21 cellular contexts compared by ENCODE assay signal in genomic region chr1:9631613-9632012, GRCh38. TPM values are rescaled to one million over a fixed set of nuclear protein-coding genes. Genes with fewer than 3 reads are reported as not detected.
DNase-seq lines count a peak whose midpoint lies in the region; ATAC-seq and TF ChIP-seq lines count a peak whose summit lies in the region.
"Had no signal": no experiment of that assay in that cellular context is flagged by ENCODE, and none has a peak within 500 bp of the region (broad histone marks: within the 10 kb centered on the region; RNA-seq: fewer than 3 reads in every experiment).

No MANE protein-coding gene starts in this region.

- no peak overlapping the region for H3K27ac ChIP-seq in CD4-positive, alpha-beta memory T cell (ENCODE audit: low read depth, low read length)
- H3K27ac ChIP-seq in HEK293 (ENCODE audit: extremely low read depth, low read depth, low read length) = no peak overlapping the region
- H3K27ac ChIP-seq: brain microvascular endothelial cell, esophagus muscularis mucosa, gastrocnemius medialis, GM23248 had no signal

- H3K36me3 Mint-ChIP-seq in CD4-positive, alpha-beta memory T cell = peaks cover 23 to 37% of the 10 kb centered on the region in 2 donors
- peaks cover 51% of the 10 kb centered on the region for H3K36me3 Mint-ChIP-seq in activated T-helper 1 cell treated with anti-CD3 and anti-CD28 coated beads, Interleukin-12 subunit alpha, Interleukin-12 subunit beta, Interleukin-2, Interleukin-4 antibody, amounts not matched to agents 30 ng/mL and 10 ng/mL and 1 ng/mL, durations not matched to agents 14 hours and 24 hours and 36 hours (ENCODE audit: low read depth)
- H3K36me3 Mint-ChIP-seq in naive B cell = peaks cover 0 to 8% of the 10 kb centered on the region in 2 donors
- H3K36me3 Mint-ChIP-seq: type B pancreatic cell had no signal

- no peak for DNase-seq in CD4-positive, alpha-beta memory T cell
- DNase-seq in activated T-helper 1 cell treated with anti-CD3 and anti-CD28 coated beads, Interleukin-12 subunit alpha, Interleukin-12 subunit beta, Interleukin-2, Interleukin-4 antibody, amounts not matched to agents 30 ng/mL and 10 ng/mL and 1 ng/mL, durations not matched to agents 14 hours and 24 hours and 36 hours (ENCODE audit: low spot score) = no peak
- DNase-seq in naive B cell = no peak
- DNase-seq in putamen (ENCODE audit: low spot score) = no peak
- no peak for DNase-seq in stimulated activated CD4-positive, alpha-beta T cell treated with anti-CD3 and anti-CD28 coated beads, Interleukin-12 subunit alpha, Interleukin-12 subunit beta, amount 100 ng/mL, for 4 hours
- DNase-seq in foreskin melanocyte = no peak
- DNase-seq: brain microvascular endothelial cell; COR-L47; effector CD8-positive, alpha-beta T cell; gastrocnemius medialis; GM23248; kidney; NCI-H1092; NCI-H187 treated with DMSO at 0.1 percent for 48 hours; stimulated activated CD4-positive, alpha-beta T cell treated with anti-CD3 and anti-CD28 coated beads, Interleukin-4, amount 100 ng/mL, for 1 hour had no signal

- intact Hi-C loops in CD4-positive, alpha-beta memory T cell (cut with micrococcal nuclease) = no loop called here
- intact Hi-C loops in activated T-helper 1 cell treated with anti-CD3 and anti-CD28 coated beads, Interleukin-12 subunit alpha, Interleukin-12 subunit beta, Interleukin-2, Interleukin-4 antibody, amounts not matched to agents 30 ng/mL and 10 ng/mL and 1 ng/mL, durations not matched to agents 14 hours and 24 hours and 36 hours (cut with micrococcal nuclease) = no loop called here

- peak overlapping the region in 5 of 7 donors; percentile 48 to 88 (median 55) for H3K27ac Mint-ChIP-seq in CD4-positive, alpha-beta memory T cell
- no peak overlapping the region for H3K27ac Mint-ChIP-seq in activated T-helper 1 cell treated with anti-CD3 and anti-CD28 coated beads, Interleukin-12 subunit alpha, Interleukin-12 subunit beta, Interleukin-2, Interleukin-4 antibody, amounts not matched to agents 30 ng/mL and 10 ng/mL and 1 ng/mL, durations not matched to agents 14 hours and 24 hours and 36 hours
- peak overlapping the region in 4 of 6 donors; percentile 70 to 97 (median 92) for H3K27ac Mint-ChIP-seq in naive B cell
- H3K27ac Mint-ChIP-seq: type B pancreatic cell had no signal

- no peaks in the 10 kb centered on the region for H3K27me3 Mint-ChIP-seq in CD4-positive, alpha-beta memory T cell
- peaks cover 3% of the 10 kb centered on the region for H3K27me3 Mint-ChIP-seq in activated T-helper 1 cell treated with anti-CD3 and anti-CD28 coated beads, Interleukin-12 subunit alpha, Interleukin-12 subunit beta, Interleukin-2, Interleukin-4 antibody, amounts not matched to agents 30 ng/mL and 10 ng/mL and 1 ng/mL, durations not matched to agents 14 hours and 24 hours and 36 hours (ENCODE audit: insufficient read depth)
- H3K27me3 Mint-ChIP-seq in naive B cell = no peaks in the 10 kb centered on the region

- peaks cover 82% of the 10 kb centered on the region for H3K4me1 ChIP-seq in CD4-positive, alpha-beta memory T cell (ENCODE audit: insufficient read depth, low read length)
- H3K4me1 ChIP-seq in HEK293 (ENCODE audit: control insufficient read depth, insufficient read depth, low read length) = no peaks in the 10 kb centered on the region

- no peak overlapping the region for H3K4me3 ChIP-seq in CD4-positive, alpha-beta memory T cell (ENCODE audit: low read length in 2 of 2)
- no peak overlapping the region for H3K4me3 ChIP-seq in HEK293 (ENCODE audit: low read depth, low read length)
- H3K4me3 ChIP-seq: esophagus muscularis mucosa, gastrocnemius medialis, GM23248, lung had no signal

- no peaks in the 10 kb centered on the region for H3K9me3 ChIP-seq in CD4-positive, alpha-beta memory T cell (ENCODE audit: control insufficient read depth in 1 of 2, low read length in 2 of 2)
- H3K9me3 ChIP-seq in HEK293 (ENCODE audit: control insufficient read depth, insufficient read depth, low read depth, low read length) = no peaks in the 10 kb centered on the region
- H3K9me3 ChIP-seq: esophagus muscularis mucosa, gastrocnemius medialis had no signal

- peaks cover 0 to 2% (median 0%) of the 10 kb centered on the region in 8 donors for H3K9me3 Mint-ChIP-seq in CD4-positive, alpha-beta memory T cell
- no peaks in the 10 kb centered on the region for H3K9me3 Mint-ChIP-seq in activated T-helper 1 cell treated with anti-CD3 and anti-CD28 coated beads, Interleukin-12 subunit alpha, Interleukin-12 subunit beta, Interleukin-2, Interleukin-4 antibody, amounts not matched to agents 30 ng/mL and 10 ng/mL and 1 ng/mL, durations not matched to agents 14 hours and 24 hours and 36 hours
- peaks cover 0 to 2% (median 0%) of the 10 kb centered on the region in 7 donors for H3K9me3 Mint-ChIP-seq in naive B cell
- H3K9me3 Mint-ChIP-seq: type B pancreatic cell had no signal

- POLR2A ChIA-PET in CD4-positive, alpha-beta memory T cell (lab: Charles Lee; ENCODE audit: partially characterized antibody) = interaction anchor here (0.6 to 21.8 kb wide), 8 partner anchors 12 to 1573 kb away, joined by 3 to 658 read pairs (median 20); partner anchors contain the start of gene PIK3CD
- POLR2A ChIA-PET in HEK293 (lab: Yijun Ruan, JAX) = no interaction called here

- peaks cover 11% of the 10 kb centered on the region for H3K36me3 ChIP-seq in CD4-positive, alpha-beta memory T cell (ENCODE audit: insufficient read depth, low read length)
- H3K36me3 ChIP-seq in HEK293 (ENCODE audit: control insufficient read depth in 2 of 2, insufficient read depth in 1 of 2, low read length in 2 of 2) = no peaks in the 10 kb centered on the region
- H3K36me3 ChIP-seq: brain microvascular endothelial cell, esophagus muscularis mucosa, gastrocnemius medialis had no signal

- CTCF ChIA-PET in CD4-positive, alpha-beta memory T cell (lab: Charles Lee; ENCODE audit: partially characterized antibody) = interaction anchor here (1.0 to 7.8 kb wide), 6 partner anchors 11 to 236 kb away, joined by 3 to 219 read pairs (median 26); partner anchors contain the start of gene PIK3CD
- CTCF ChIA-PET in HEK293 (lab: Yijun Ruan, JAX) = no interaction called here

- peaks cover 34 to 86% (median 60%) of the 10 kb centered on the region in 4 donors for H3K4me1 Mint-ChIP-seq in CD4-positive, alpha-beta memory T cell
- H3K4me1 Mint-ChIP-seq in activated T-helper 1 cell treated with anti-CD3 and anti-CD28 coated beads, Interleukin-12 subunit alpha, Interleukin-12 subunit beta, Interleukin-2, Interleukin-4 antibody, amounts not matched to agents 30 ng/mL and 10 ng/mL and 1 ng/mL, durations not matched to agents 14 hours and 24 hours and 36 hours (ENCODE audit: low read depth) = peaks cover 65% of the 10 kb centered on the region
- H3K4me1 Mint-ChIP-seq in naive B cell = peaks cover 50 to 92% (median 75%) of the 10 kb centered on the region in 3 donors

- ATAC-seq in naive B cell (ENCODE audit: low read depth in 2 of 2) (no peak), HG03045 (IDR thresholded peaks at IDR 0.05; ENCODE audit: unreplicated experiment) (no peak)
- ATAC-seq: gastrocnemius medialis, SK-N-SH treated with all-trans-retinoic acid at 6 μM for 48 hours had no signal

- no peaks in the 10 kb centered on the region for H3K27me3 ChIP-seq in CD4-positive, alpha-beta memory T cell (ENCODE audit: insufficient read depth, low read length)
- H3K27me3 ChIP-seq: brain microvascular endothelial cell, esophagus muscularis mucosa, gastrocnemius medialis had no signal

- peak overlapping the region; percentile 87 to 96 (median 92) for H3K4me3 Mint-ChIP-seq in CD4-positive, alpha-beta memory T cell
- peak overlapping the region; percentile 94 for H3K4me3 Mint-ChIP-seq in activated T-helper 1 cell treated with anti-CD3 and anti-CD28 coated beads, Interleukin-12 subunit alpha, Interleukin-12 subunit beta, Interleukin-2, Interleukin-4 antibody, amounts not matched to agents 30 ng/mL and 10 ng/mL and 1 ng/mL, durations not matched to agents 14 hours and 24 hours and 36 hours
- H3K4me3 Mint-ChIP-seq in naive B cell = peak overlapping the region; percentile 60 to 96 (median 86)
- H3K4me3 Mint-ChIP-seq: type B pancreatic cell had no signal

- no peak for TF ChIP-seq CTCF in HEK293 (tag by site-specific recombination; IDR thresholded peaks at IDR 0.05)

TF ChIP-seq in HEK293, 187 proteins besides CTCF, POLR2A, EP300 and RAD21 (continues in another document):
- TF ChIP-seq TCF7L2 (IDR thresholded peaks at IDR 0.05; ENCODE audit: borderline replicate concordance, low read depth, low read length) = no peak

RNA-seq across cellular contexts. Expression of gene PIK3CD, which starts 19.9 kb away (rescaled TPM):
- total RNA-seq in CD4-positive, alpha-beta memory T cell = 100 to 1,000 TPM; 220 to 236 TPM
- polyA plus RNA-seq in CD4-positive, alpha-beta memory T cell = 100 to 1,000 TPM in 1 of 2 donors, 10 to 100 TPM in 1; 57.1 to 110 TPM
- total RNA-seq in activated T-helper 1 cell treated with anti-CD3 and anti-CD28 coated beads, Interleukin-12 subunit alpha, Interleukin-12 subunit beta, Interleukin-2, Interleukin-4 antibody, amounts not matched to agents 30 ng/mL and 10 ng/mL and 1 ng/mL, durations not matched to agents 14 hours and 24 hours and 36 hours = 287 and 291 TPM in 2 replicates
- 100 to 1,000 TPM in 1 of 6 donors, 10 to 100 TPM in 5; 29.6 to 105 (median 58.0) TPM for polyA plus RNA-seq in naive B cell (ENCODE audit: low read depth in 6 of 6)

RNA-seq across cellular contexts. Expression of gene TMEM201, which starts 42.9 kb away (rescaled TPM):
- total RNA-seq in CD4-positive, alpha-beta memory T cell = 10 to 100 TPM; 11.2 to 12.9 TPM
- polyA plus RNA-seq in CD4-positive, alpha-beta memory T cell = 1 to 10 TPM in 1 of 2 donors, under 1 TPM in 1; 0.41 to 3.5 TPM
- total RNA-seq in activated T-helper 1 cell treated with anti-CD3 and anti-CD28 coated beads, Interleukin-12 subunit alpha, Interleukin-12 subunit beta, Interleukin-2, Interleukin-4 antibody, amounts not matched to agents 30 ng/mL and 10 ng/mL and 1 ng/mL, durations not matched to agents 14 hours and 24 hours and 36 hours = 36.7 and 38.7 TPM in 2 replicates
- 1 to 10 TPM in 4 of 6 donors, under 1 TPM in 2; 0.89 to 3.5 (median 1.2) TPM for polyA plus RNA-seq in naive B cell (ENCODE audit: low read depth in 6 of 6)
